Comparison of ENCODE assay signal across 8 cellular contexts in the genomic region with DNA sequence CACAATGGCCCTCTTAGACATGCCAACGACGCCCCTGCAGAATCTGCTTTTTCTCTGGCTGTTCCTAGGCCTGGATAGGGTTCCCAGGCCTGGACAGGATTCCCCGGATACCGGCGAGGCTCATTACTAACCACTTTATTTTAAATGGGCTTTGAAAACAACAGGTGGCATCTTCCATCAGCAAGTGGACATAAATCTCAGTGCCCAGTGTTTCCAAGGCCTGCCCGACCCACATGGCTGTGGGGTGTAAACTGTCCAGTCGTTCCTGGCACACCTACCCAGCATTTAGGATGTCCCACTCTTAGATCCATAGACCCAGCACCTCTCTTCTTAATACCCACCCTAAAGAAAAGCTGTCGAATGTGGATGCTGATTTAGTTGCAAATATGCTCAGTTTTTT. TPM values are rescaled to one million over a fixed set of nuclear protein-coding genes. Genes with fewer than 3 reads are reported as not detected.
DNase-seq lines count a peak whose midpoint lies in the region; ATAC-seq, FAIRE-seq and TF ChIP-seq lines count a peak whose summit lies in the region.

No MANE protein-coding gene starts in this region.

- H4K20me1 ChIP-seq in astrocyte (ENCODE audit: insufficient read depth, low read length), result peaks cover 9% of the 10 kb centered on the region
- H4K20me1 ChIP-seq in HepG2 (ENCODE audit: insufficient read depth, low read length), result no peaks in the 10 kb centered on the region

- FAIRE-seq in astrocyte (lab: Jason Lieb, UNC) (no peak), HepG2 (lab: Jason Lieb, UNC) (no peak)

- 13% methylated on average over 8 of the region's 8 CpGs for WGBS in HepG2 (ENCODE audit: low lambda C conversion rate)
- 58 to 60% methylated on average over 8 of the region's 8 CpGs for WGBS in upper lobe of left lung, 2 donors

- CTCF ChIA-PET in HepG2 (lab: Yijun Ruan, JAX; ENCODE audit: low intra/inter-chr PET ratio, low total read pairs), result no interaction called here

- no peaks in the 10 kb centered on the region for H3K9me3 ChIP-seq in astrocyte (ENCODE audit: insufficient read depth, low read depth, low read length)
- no peaks in the 10 kb centered on the region for H3K9me3 ChIP-seq in HepG2 (ENCODE audit: low read length)
- H3K9me3 ChIP-seq in upper lobe of left lung, result no peaks in the 10 kb centered on the region

- peaks cover 38% of the 10 kb centered on the region for H3K27me3 Mint-ChIP-seq in activated T-cell treated with anti-CD3 and anti-CD28 coated beads, Interleukin-2, amount 50 U/mL, for 24 hours
- no peaks in the 10 kb centered on the region for H3K27me3 Mint-ChIP-seq in astrocyte (ENCODE audit: low read depth, unreplicated experiment)

- intact Hi-C loops in HepG2 (cut with micrococcal nuclease; ENCODE audit: unreplicated experiment), result loop anchor here (1.0 kb wide), 1 partner anchor 23 kb away; no protein-coding TSS in a partner anchor

- H3K4me2 ChIP-seq in astrocyte (ENCODE audit: low read length) (peak overlapping the region; percentile 90), HepG2 (ENCODE audit: low read depth, low read length) (peak overlapping the region; percentile 92)

- TF ChIP-seq CTCF in astrocyte (IDR thresholded peaks at IDR 0.05; ENCODE audit: insufficient read depth, low read depth, low read length), result no peak
- TF ChIP-seq CTCF in HepG2 (CRISPR knock-in tag; IDR thresholded peaks at IDR 0.05), result no peak
- no peak for TF ChIP-seq CTCF in upper lobe of left lung (IDR thresholded peaks at IDR 0.05)

- no TSS peak for BruUV-seq in HepG2 (replicated peaks; lab: Mats Ljungman, UMichigan)

- H3K4me3 ChIP-seq in astrocyte (ENCODE audit: insufficient read depth, low read depth, low read length) (peak overlapping the region; percentile 75), HepG2 (replicated peaks in 1 of 3; ENCODE audit: insufficient read depth in 1 of 3, low read depth in 2 of 3, low read length in 3 of 3) (peak overlapping the region; percentile 85 to 92 (median 87)), upper lobe of left lung (peak overlapping the region in 3 of 4 donors; percentile 53 to 63 (median 62))

- peak overlapping the region; percentile 75 for H3K4me3 Mint-ChIP-seq in activated T-cell treated with anti-CD3 and anti-CD28 coated beads, Interleukin-2, amount 50 U/mL, for 24 hours
- peak overlapping the region; percentile 88 for H3K4me3 Mint-ChIP-seq in astrocyte (ENCODE audit: unreplicated experiment)

- in situ Hi-C loops in HepG2 (cut with HindIII; ENCODE audit: extremely low pct_ligation_motif_present, low pct_unique_long_range_greater_than_20kb), result no loop called here

- no peak overlapping the region for H3K27ac ChIP-seq in astrocyte (ENCODE audit: low read depth, low read length)
- peak overlapping the region; percentile 64 for H3K27ac ChIP-seq in HepG2 (ENCODE audit: extremely low read length, insufficient read depth, low read length)
- peak overlapping the region; percentile 60 to 84 (median 80) for H3K27ac ChIP-seq in upper lobe of left lung

- peak overlapping the region; percentile 98 for H2AFZ ChIP-seq in astrocyte (ENCODE audit: low read depth, low read length)
- peak overlapping the region; percentile 98 for H2AFZ ChIP-seq in HepG2 (ENCODE audit: low read length)

- H3K9ac ChIP-seq in astrocyte (ENCODE audit: low read length) (peak overlapping the region; percentile 87), HepG2 (ENCODE audit: insufficient read depth, low read depth, low read length) (peak overlapping the region; percentile 78)

- H3K27ac Mint-ChIP-seq in activated T-cell treated with anti-CD3 and anti-CD28 coated beads, Interleukin-2, amount 50 U/mL, for 24 hours, result no peak overlapping the region
- H3K27ac Mint-ChIP-seq in astrocyte (ENCODE audit: unreplicated experiment), result no peak overlapping the region

- H3K27me3 ChIP-seq in astrocyte (ENCODE audit: insufficient read depth, low read length) (no peaks in the 10 kb centered on the region), HepG2 (ENCODE audit: control insufficient read depth in 1 of 2, insufficient read depth in 2 of 2, low read length in 2 of 2) (no peaks in the 10 kb centered on the region; a peak in 1 of 5 replicates), upper lobe of left lung (no peaks in the 10 kb centered on the region)

- H3K79me2 ChIP-seq in astrocyte (ENCODE audit: insufficient read depth, low read length), result peaks cover 10% of the 10 kb centered on the region
- peaks cover 2% of the 10 kb centered on the region for H3K79me2 ChIP-seq in HepG2 (ENCODE audit: insufficient read depth, low read length)

- H3K4me1 Mint-ChIP-seq in activated T-cell treated with anti-CD3 and anti-CD28 coated beads, Interleukin-2, amount 50 U/mL, for 24 hours (ENCODE audit: low read depth), result peaks cover 18% of the 10 kb centered on the region
- H3K4me1 Mint-ChIP-seq in astrocyte (ENCODE audit: low read depth, unreplicated experiment), result peaks cover 25% of the 10 kb centered on the region

- peak; percentile 36 for ATAC-seq in HepG2
- no peak for ATAC-seq in upper lobe of left lung (ENCODE audit: low FRiP score in 2 of 2)
- ATAC-seq in GM18868 (IDR thresholded peaks at IDR 0.05; ENCODE audit: unreplicated experiment), result no peak
- no peak for ATAC-seq in GM21529 (IDR thresholded peaks at IDR 0.05; ENCODE audit: unreplicated experiment)

- TF ChIP-seq RAD21 in HepG2 (CRISPR knock-in tag; IDR thresholded peaks at IDR 0.05), result no peak

- H3K36me3 Mint-ChIP-seq in activated T-cell treated with anti-CD3 and anti-CD28 coated beads, Interleukin-2, amount 50 U/mL, for 24 hours (ENCODE audit: low read depth), result no peaks in the 10 kb centered on the region
- H3K36me3 Mint-ChIP-seq in astrocyte (ENCODE audit: low read depth, unreplicated experiment), result peaks cover 2% of the 10 kb centered on the region

- DNase-seq in activated T-cell treated with anti-CD3 and anti-CD28 coated beads, Interleukin-2, amount 50 U/mL, for 24 hours, result no peak
- no peak for DNase-seq in activated T-cell treated with anti-CD3 and anti-CD28 coated beads, Interleukin-2, amount 50 U/mL, for 1 hour
- DNase-seq in astrocyte (ENCODE audit: low read depth) (no peak), HepG2 (ENCODE audit: low spot score) (no peak), upper lobe of left lung (no peak), amniotic stem cell (lab: John Stamatoyannopoulos, UW) (no peak)

- H3K9me3 Mint-ChIP-seq in activated T-cell treated with anti-CD3 and anti-CD28 coated beads, Interleukin-2, amount 50 U/mL, for 24 hours, result no peaks in the 10 kb centered on the region
- H3K9me3 Mint-ChIP-seq in astrocyte (ENCODE audit: unreplicated experiment), result peaks cover 7% of the 10 kb centered on the region

- POLR2A ChIA-PET in HepG2 (lab: Yijun Ruan, JAX), result interaction anchor here (0.9 to 1.9 kb wide), 2 partner anchors 17 to 46 kb away, joined by 3 to 6 read pairs; partner anchors contain the start of gene MARCHF6

- TF ChIP-seq EP300 in HepG2 (IDR thresholded peaks at IDR 0.05; ENCODE audit: low read depth in 2 of 2, low read length in 2 of 2), result no peak
- TF ChIP-seq EP300 in HepG2 (CRISPR knock-in tag; IDR thresholded peaks at IDR 0.05; ENCODE audit: borderline replicate concordance), result no peak
- TF ChIP-seq EP300 in upper lobe of left lung (IDR thresholded peaks at IDR 0.05), result no peak

- peaks cover 11% of the 10 kb centered on the region for H3K4me1 ChIP-seq in astrocyte (ENCODE audit: insufficient read depth, low read length)
- H3K4me1 ChIP-seq in HepG2 (ENCODE audit: insufficient read depth, low read length), result peaks cover 70% of the 10 kb centered on the region
- peaks cover 0 to 17% (median 10%) of the 10 kb centered on the region in 4 donors for H3K4me1 ChIP-seq in upper lobe of left lung

- H3K36me3 ChIP-seq in astrocyte (ENCODE audit: insufficient read depth, low read length) (no peaks in the 10 kb centered on the region), HepG2 (replicated peaks in 1 of 2; ENCODE audit: control insufficient read depth in 1 of 2, insufficient read depth in 2 of 2, low read length in 2 of 2) (no peaks in the 10 kb centered on the region), upper lobe of left lung (no peaks in the 10 kb centered on the region)

- TF ChIP-seq POLR2A in HepG2 (IDR thresholded peaks at IDR 0.05; ENCODE audit: insufficient read depth in 1 of 2, low read depth in 2 of 2, low read length in 2 of 2), result no peak
- no peak for TF ChIP-seq POLR2A in upper lobe of left lung (IDR thresholded peaks at IDR 0.05)

RNA-seq across cellular contexts. Expression of gene CMBL, which starts 0.9 kb away (rescaled TPM):
- total RNA-seq in astrocyte (32.6 and 39.7 TPM in 2 replicates), HepG2 (2016; rRNA removed; fragmentation: Illumina TruSeq; extraction: Trizol) (11.5 and 19.6 TPM in 2 replicates), upper lobe of left lung (10 to 100 TPM in 2 of 6 donors, 1 to 10 TPM in 4; 8.0 to 19.1 (median 8.4) TPM)
- 5.2 TPM in 2 replicates for total RNA-seq in HepG2 (2016; cell fraction: cytosol; rRNA removed; fragmentation: Illumina TruSeq; extraction: Trizol; ENCODE audit: low read depth)
- total RNA-seq in HepG2 (2016; cell fraction: insoluble cytoplasmic fraction; rRNA removed; fragmentation: Illumina TruSeq; extraction: Trizol), result 10.8 and 20.2 TPM in 2 replicates
- total RNA-seq in HepG2 (2016; cell fraction: membrane; rRNA removed; fragmentation: Illumina TruSeq; extraction: Trizol), result 16.6 and 16.8 TPM in 2 replicates
- total RNA-seq in HepG2 (2016; cell fraction: nucleus; rRNA removed; fragmentation: Illumina TruSeq; extraction: Trizol), result 6.0 and 7.0 TPM in 2 replicates
- polyA plus RNA-seq in HepG2 (2011; rRNA removed), result 12.7 and 17.0 TPM in 2 replicates
- 17.0 and 27.6 TPM in 2 replicates for polyA plus RNA-seq in HepG2 (2011; cell fraction: cytosol; rRNA removed)
- polyA plus RNA-seq in HepG2 (2011; cell fraction: nucleus; rRNA removed), result 4.1 and 7.8 TPM in 2 replicates
- polyA plus RNA-seq in HepG2 (2012), result 16.9 and 18.5 TPM in 2 replicates
- polyA plus RNA-seq in HepG2 (2016; cell fraction: cytosol; fragmentation: Illumina TruSeq; extraction: Trizol; ENCODE audit: low read depth), result 9.6 and 10.7 TPM in 2 replicates
- polyA plus RNA-seq in HepG2 (2016; cell fraction: insoluble cytoplasmic fraction; fragmentation: Illumina TruSeq; extraction: Trizol; ENCODE audit: low read depth), result 42.7 and 43.4 TPM in 2 replicates
- polyA plus RNA-seq in HepG2 (2016; cell fraction: membrane; fragmentation: Illumina TruSeq; extraction: Trizol; ENCODE audit: low read depth), result 22.0 and 22.7 TPM in 2 replicates
- polyA plus RNA-seq in HepG2 (2016; cell fraction: nucleus; fragmentation: Illumina TruSeq; extraction: Trizol; ENCODE audit: insufficient read depth, low read depth), result 16.1 and 16.6 TPM in 2 replicates
- polyA minus RNA-seq in HepG2 (2011; rRNA and poly(A)+ RNA removed; ENCODE audit: low replicate concordance), result 30.1 and 125 TPM in 2 replicates
- polyA minus RNA-seq in HepG2 (2011; cell fraction: cytosol; rRNA and poly(A)+ RNA removed), result 17.9 and 19.5 TPM in 2 replicates
- 4.9 and 8.1 TPM in 2 replicates for polyA minus RNA-seq in HepG2 (2011; cell fraction: nucleus; rRNA and poly(A)+ RNA removed)

RNA-seq across cellular contexts. Expression of gene MARCHF6, which starts 46.7 kb away (rescaled TPM):
- total RNA-seq in astrocyte (139 and 142 TPM in 2 replicates), HepG2 (2016; rRNA removed; fragmentation: Illumina TruSeq; extraction: Trizol) (39.5 and 48.6 TPM in 2 replicates), upper lobe of left lung (100 to 1,000 TPM in 4 of 6 donors, 10 to 100 TPM in 2; 48.5 to 128 (median 110) TPM)
- total RNA-seq in HepG2 (2016; cell fraction: cytosol; rRNA removed; fragmentation: Illumina TruSeq; extraction: Trizol; ENCODE audit: low read depth), result 21.2 and 25.8 TPM in 2 replicates
- total RNA-seq in HepG2 (2016; cell fraction: insoluble cytoplasmic fraction; rRNA removed; fragmentation: Illumina TruSeq; extraction: Trizol), result 34.4 and 49.1 TPM in 2 replicates
- 11.9 and 12.7 TPM in 2 replicates for total RNA-seq in HepG2 (2016; cell fraction: membrane; rRNA removed; fragmentation: Illumina TruSeq; extraction: Trizol)
- total RNA-seq in HepG2 (2016; cell fraction: nucleus; rRNA removed; fragmentation: Illumina TruSeq; extraction: Trizol), result 71.7 and 86.1 TPM in 2 replicates
- polyA plus RNA-seq in HepG2 (2011; rRNA removed), result 107 and 115 TPM in 2 replicates
- polyA plus RNA-seq in HepG2 (2011; cell fraction: cytosol; rRNA removed), result 45.5 and 75.4 TPM in 2 replicates
- polyA plus RNA-seq in HepG2 (2011; cell fraction: nucleus; rRNA removed), result 244 and 247 TPM in 2 replicates
- 67.4 and 121 TPM in 2 replicates for polyA plus RNA-seq in HepG2 (2012)
- polyA plus RNA-seq in HepG2 (2016; cell fraction: cytosol; fragmentation: Illumina TruSeq; extraction: Trizol; ENCODE audit: low read depth), result 1.8 and 2.0 TPM in 2 replicates
- polyA plus RNA-seq in HepG2 (2016; cell fraction: insoluble cytoplasmic fraction; fragmentation: Illumina TruSeq; extraction: Trizol; ENCODE audit: low read depth), result 21.2 and 23.1 TPM in 2 replicates
- 3.2 and 3.8 TPM in 2 replicates for polyA plus RNA-seq in HepG2 (2016; cell fraction: membrane; fragmentation: Illumina TruSeq; extraction: Trizol; ENCODE audit: low read depth)
- polyA plus RNA-seq in HepG2 (2016; cell fraction: nucleus; fragmentation: Illumina TruSeq; extraction: Trizol; ENCODE audit: insufficient read depth, low read depth), result 120 and 121 TPM in 2 replicates
- polyA minus RNA-seq in HepG2 (2011; rRNA and poly(A)+ RNA removed; ENCODE audit: low replicate concordance), result 309 and 698 TPM in 2 replicates
- polyA minus RNA-seq in HepG2 (2011; cell fraction: cytosol; rRNA and poly(A)+ RNA removed), result 78.7 and 104 TPM in 2 replicates
- polyA minus RNA-seq in HepG2 (2011; cell fraction: nucleus; rRNA and poly(A)+ RNA removed), result 179 and 204 TPM in 2 replicates

RNA-seq across cellular contexts. Expression of gene CCT5, which starts 56.7 kb away (rescaled TPM):
- total RNA-seq in astrocyte, result 240 and 276 TPM in 2 replicates
- total RNA-seq in HepG2 (2016; rRNA removed; fragmentation: Illumina TruSeq; extraction: Trizol), result 708 and 1,053 TPM in 2 replicates
- total RNA-seq in HepG2 (2016; cell fraction: cytosol; rRNA removed; fragmentation: Illumina TruSeq; extraction: Trizol; ENCODE audit: low read depth), result 114 and 133 TPM in 2 replicates
- total RNA-seq in HepG2 (2016; cell fraction: insoluble cytoplasmic fraction; rRNA removed; fragmentation: Illumina TruSeq; extraction: Trizol), result 720 and 1,097 TPM in 2 replicates
- 191 and 222 TPM in 2 replicates for total RNA-seq in HepG2 (2016; cell fraction: membrane; rRNA removed; fragmentation: Illumina TruSeq; extraction: Trizol)
- 268 and 275 TPM in 2 replicates for total RNA-seq in HepG2 (2016; cell fraction: nucleus; rRNA removed; fragmentation: Illumina TruSeq; extraction: Trizol)
- 294 and 319 TPM in 2 replicates for polyA plus RNA-seq in HepG2 (2011; rRNA removed)
- polyA plus RNA-seq in HepG2 (2011; cell fraction: cytosol; rRNA removed), result 302 and 393 TPM in 2 replicates
- polyA plus RNA-seq in HepG2 (2011; cell fraction: nucleus; rRNA removed), result 114 and 130 TPM in 2 replicates
- polyA plus RNA-seq in HepG2 (2012), result 339 and 386 TPM in 2 replicates
- 82.0 and 88.3 TPM in 2 replicates for polyA plus RNA-seq in HepG2 (2016; cell fraction: cytosol; fragmentation: Illumina TruSeq; extraction: Trizol; ENCODE audit: low read depth)
- polyA plus RNA-seq in HepG2 (2016; cell fraction: insoluble cytoplasmic fraction; fragmentation: Illumina TruSeq; extraction: Trizol; ENCODE audit: low read depth), result 785 and 829 TPM in 2 replicates
- polyA plus RNA-seq in HepG2 (2016; cell fraction: membrane; fragmentation: Illumina TruSeq; extraction: Trizol; ENCODE audit: low read depth), result 96.5 and 109 TPM in 2 replicates
- 284 and 310 TPM in 2 replicates for polyA plus RNA-seq in HepG2 (2016; cell fraction: nucleus; fragmentation: Illumina TruSeq; extraction: Trizol; ENCODE audit: insufficient read depth, low read depth)
- polyA minus RNA-seq in HepG2 (2011; rRNA and poly(A)+ RNA removed; ENCODE audit: low replicate concordance), result 354 and 1,739 TPM in 2 replicates
- 264 and 280 TPM in 2 replicates for polyA minus RNA-seq in HepG2 (2011; cell fraction: cytosol; rRNA and poly(A)+ RNA removed)
- polyA minus RNA-seq in HepG2 (2011; cell fraction: nucleus; rRNA and poly(A)+ RNA removed), result 179 and 238 TPM in 2 replicates
- 100 to 1,000 TPM in 4 of 6 donors, 10 to 100 TPM in 2; 33.5 to 191 (median 103) TPM for total RNA-seq in upper lobe of left lung

RNA-seq across cellular contexts. Expression of gene ATPSCKMT, which starts 57.1 kb away (rescaled TPM):
- total RNA-seq in astrocyte (13.8 and 15.3 TPM in 2 replicates), HepG2 (2016; rRNA removed; fragmentation: Illumina TruSeq; extraction: Trizol) (12.1 and 15.0 TPM in 2 replicates), upper lobe of left lung (10 to 100 TPM in 5 of 6 donors, 1 to 10 TPM in 1; 8.7 to 27.2 (median 14.0) TPM)
- 4.0 and 4.9 TPM in 2 replicates for total RNA-seq in HepG2 (2016; cell fraction: cytosol; rRNA removed; fragmentation: Illumina TruSeq; extraction: Trizol; ENCODE audit: low read depth)
- 13.6 and 19.6 TPM in 2 replicates for total RNA-seq in HepG2 (2016; cell fraction: insoluble cytoplasmic fraction; rRNA removed; fragmentation: Illumina TruSeq; extraction: Trizol)
- 4.1 and 5.4 TPM in 2 replicates for total RNA-seq in HepG2 (2016; cell fraction: membrane; rRNA removed; fragmentation: Illumina TruSeq; extraction: Trizol)
- 16.6 and 21.5 TPM in 2 replicates for total RNA-seq in HepG2 (2016; cell fraction: nucleus; rRNA removed; fragmentation: Illumina TruSeq; extraction: Trizol)
- 3.7 and 5.7 TPM in 2 replicates for polyA plus RNA-seq in HepG2 (2011; rRNA removed)
- polyA plus RNA-seq in HepG2 (2011; cell fraction: cytosol; rRNA removed), result 5.1 and 9.0 TPM in 2 replicates
- polyA plus RNA-seq in HepG2 (2011; cell fraction: nucleus; rRNA removed), result 3.9 and 7.9 TPM in 2 replicates
- polyA plus RNA-seq in HepG2 (2012), result 4.2 and 4.3 TPM in 2 replicates
- polyA plus RNA-seq in HepG2 (2016; cell fraction: cytosol; fragmentation: Illumina TruSeq; extraction: Trizol; ENCODE audit: low read depth), result 1.1 and 1.9 TPM in 2 replicates
- 10.6 and 12.7 TPM in 2 replicates for polyA plus RNA-seq in HepG2 (2016; cell fraction: insoluble cytoplasmic fraction; fragmentation: Illumina TruSeq; extraction: Trizol; ENCODE audit: low read depth)
- 2.4 and 2.7 TPM in 2 replicates for polyA plus RNA-seq in HepG2 (2016; cell fraction: membrane; fragmentation: Illumina TruSeq; extraction: Trizol; ENCODE audit: low read depth)
- 16.2 and 20.4 TPM in 2 replicates for polyA plus RNA-seq in HepG2 (2016; cell fraction: nucleus; fragmentation: Illumina TruSeq; extraction: Trizol; ENCODE audit: insufficient read depth, low read depth)
- 5.1 and 23.0 TPM in 2 replicates for polyA minus RNA-seq in HepG2 (2011; rRNA and poly(A)+ RNA removed; ENCODE audit: low replicate concordance)
- 2.2 and 4.3 TPM in 2 replicates for polyA minus RNA-seq in HepG2 (2011; cell fraction: cytosol; rRNA and poly(A)+ RNA removed)
- polyA minus RNA-seq in HepG2 (2011; cell fraction: nucleus; rRNA and poly(A)+ RNA removed), result 17.3 and 18.8 TPM in 2 replicates
